Comparison of ENCODE assay signal across 21 cellular contexts in genomic region chr13:94706101-94706853, GRCh38. TPM values are rescaled to one million over a fixed set of nuclear protein-coding genes. Genes with fewer than 3 reads are reported as not detected.
A peak's percentile ranks its signal among the peaks of the same experiment; 100 is the strongest.
DNase-seq lines count a peak whose midpoint lies in the region; ATAC-seq and TF ChIP-seq lines count a peak whose summit lies in the region.
"Had no signal": no experiment of that assay in that cellular context is flagged by ENCODE, and none has a peak within 500 bp of the region (broad histone marks: within the 10 kb centered on the region; RNA-seq: fewer than 3 reads in every experiment).

No MANE protein-coding gene starts in this region.

- peaks cover 6% of the 10 kb centered on the region for H3K4me1 ChIP-seq in endodermal cell (ENCODE audit: control insufficient read depth, insufficient read depth, low read length)
- H3K4me1 ChIP-seq: A549, BLaER1, testis had no signal

- no peak overlapping the region for H3K9ac ChIP-seq in endodermal cell (ENCODE audit: extremely low read depth, low read length, poor library complexity, severe bottlenecking)
- H3K9ac ChIP-seq: BLaER1 had no signal

- no peak for TF ChIP-seq CTCF in endodermal cell (conservative IDR thresholded peaks at IDR 0.05)

- peaks cover 10% of the 10 kb centered on the region for H3K9me3 ChIP-seq in endodermal cell (ENCODE audit: control insufficient read depth, low read length)
- H3K9me3 ChIP-seq: A549, heart left ventricle, Peyer's patch, testis had no signal

- H3K4me3 Mint-ChIP-seq in endodermal cell, result no peak overlapping the region
- H3K4me3 Mint-ChIP-seq: natural killer cell treated with Interleukin-12 subunit alpha and Interleukin-12 subunit beta and Interleukin-15 and Interleukin-18, amount 100 ng/mL, for 72 hours had no signal

- peaks cover 99% of the 10 kb centered on the region for H3K27me3 ChIP-seq in endodermal cell (ENCODE audit: control insufficient read depth, insufficient read depth, low read length, poor library complexity, severe bottlenecking)
- H3K27me3 ChIP-seq: testis had no signal

- H3K36me3 ChIP-seq in endodermal cell (ENCODE audit: control insufficient read depth, insufficient read depth, low read length), result no peaks in the 10 kb centered on the region
- H3K36me3 ChIP-seq: BLaER1, heart left ventricle, Peyer's patch had no signal

- H3K27ac Mint-ChIP-seq in endodermal cell, result no peak overlapping the region
- H3K27ac Mint-ChIP-seq: activated T-helper 2 cell treated with anti-CD3 and anti-CD28 coated beads, Interferon-gamma antibody, Interleukin-2, Interleukin-4, amounts not matched to agents 10 μg/mL and 5 μg/mL and 100 μg/mL, durations not matched to agents 14 hours and 24 hours and 36 hours; natural killer cell treated with Interleukin-12 subunit alpha and Interleukin-12 subunit beta and Interleukin-15 and Interleukin-18, amount 100 ng/mL, for 72 hours had no signal

- H3K27me3 Mint-ChIP-seq in endodermal cell (ENCODE audit: insufficient read depth), result peaks cover 96% of the 10 kb centered on the region

- H3K4me1 Mint-ChIP-seq in endodermal cell, result peaks cover 49% of the 10 kb centered on the region

- DNase-seq in NCI-H2107 treated with DMSO at 0.1 percent for 48 hours (lab: John Stamatoyannopoulos, UW; ENCODE audit: unreplicated experiment) (peak; percentile 61), NCI-H2107 (lab: John Stamatoyannopoulos, UW) (no peak), NCI-H345 treated with DMSO at 0.1 percent for 48 hours (lab: John Stamatoyannopoulos, UW; ENCODE audit: unreplicated experiment) (peak; percentile 100), endodermal cell (no peak), retina (peak; percentile 36), activated gamma-delta T cell (lab: John Stamatoyannopoulos, UW) (no peak), NCI-H2029 (lab: John Stamatoyannopoulos, UW) (no peak)
- DNase-seq: activated CD4-positive, CD25-positive, alpha-beta regulatory T cell treated with anti-CD3 and anti-CD28 coated beads, Interleukin-2, amount 50 U/mL, for 72 hours; heart left ventricle; NCI-H2029 treated with DMSO at 0.1 percent for 48 hours; Peyer's patch; stimulated activated CD4-positive, alpha-beta T cell treated with anti-CD3 and anti-CD28 coated beads, Interleukin-12 subunit alpha, Interleukin-12 subunit beta, amount 100 ng/mL, for 4 hours; T1000; testis had no signal

- H3K27ac ChIP-seq in endodermal cell (ENCODE audit: low read depth, low read length), result peak overlapping the region; percentile 100
- H3K27ac ChIP-seq: A549, BLaER1, heart left ventricle, Peyer's patch, testis had no signal

- no peaks in the 10 kb centered on the region for H3K36me3 Mint-ChIP-seq in endodermal cell (ENCODE audit: low read depth)

- ATAC-seq in HG03039 (IDR thresholded peaks at IDR 0.05; ENCODE audit: unreplicated experiment), result no peak
- ATAC-seq: heart left ventricle; natural killer cell treated with Interleukin-12 subunit alpha and Interleukin-12 subunit beta and Interleukin-15 and Interleukin-18, amount 100 ng/mL, for 72 hours had no signal

- WGBS in endodermal cell (ENCODE audit: insufficient coverage in 1 of 2, insufficient read length in 1 of 2), 2 experiments, result 0 to 9% methylated on average over 8 to 14 of the region's 16 CpGs

- peak overlapping the region; percentile 80 for H3K4me3 ChIP-seq in endodermal cell (ENCODE audit: low read length)
- H3K4me3 ChIP-seq: BLaER1, Peyer's patch, testis had no signal

- no peaks in the 10 kb centered on the region for H3K9me3 Mint-ChIP-seq in endodermal cell
- H3K9me3 Mint-ChIP-seq: activated T-helper 2 cell treated with anti-CD3 and anti-CD28 coated beads, Interferon-gamma antibody, Interleukin-2, Interleukin-4, amounts not matched to agents 10 μg/mL and 5 μg/mL and 100 μg/mL, durations not matched to agents 14 hours and 24 hours and 36 hours; natural killer cell treated with Interleukin-12 subunit alpha and Interleukin-12 subunit beta and Interleukin-15 and Interleukin-18, amount 100 ng/mL, for 72 hours had no signal

RNA-seq across cellular contexts. Expression of gene SOX21, which starts 6.1 kb away (rescaled TPM):
- 10 to 100 TPM in 1 of 2 donors, 1 to 10 TPM in 1; 5.2 to 10.1 TPM for total RNA-seq in endodermal cell
- 53.2 TPM for polyA plus RNA-seq in endodermal cell (2013, experiment 1 of 2)
- polyA plus RNA-seq in endodermal cell (2013, experiment 2 of 2), result 46.1 TPM
- total RNA-seq: chondrocyte; heart left ventricle; mesenteric fat pad; natural killer cell treated with Interleukin-12 subunit alpha and Interleukin-12 subunit beta and Interleukin-15 and Interleukin-18, amount 100 ng/mL, for 72 hours; Peyer's patch had no signal
- polyA plus RNA-seq: heart left ventricle had no signal

Comparison
In these comparisons a context has a peak if more than half of its experiments do, and no peak if none do; other contexts are left out.
1. DNase-seq: peak in NCI-H2107 treated with DMSO at 0.1 percent for 48 hours (single experiment), NCI-H345 treated with DMSO at 0.1 percent for 48 hours (single experiment) and retina (single experiment); none in NCI-H2107 (single experiment), endodermal cell (single experiment), activated gamma-delta T cell (single experiment) and NCI-H2029 (single experiment).